In the genomic region with DNA sequence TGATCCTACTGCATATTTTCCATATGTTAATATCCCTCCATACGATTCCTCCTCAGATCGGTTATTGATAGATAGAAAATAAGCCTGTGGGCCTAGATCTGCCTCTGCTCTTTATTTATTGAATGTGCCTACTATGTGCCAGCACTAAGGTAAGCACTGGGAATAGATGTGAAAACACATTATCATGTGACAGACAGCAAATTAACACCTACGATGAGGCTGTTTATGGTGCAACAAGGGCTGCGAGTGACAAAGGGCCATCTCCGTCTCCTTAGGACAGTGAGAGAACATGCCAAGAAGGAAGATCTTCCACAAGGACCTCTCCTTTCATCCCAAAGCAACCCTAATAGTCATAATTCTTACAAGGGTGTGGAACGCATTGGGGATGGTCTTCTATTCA, we compare ENCODE assay signal across 26 cellular contexts.
DNase-seq lines count a peak whose midpoint lies in the region; ATAC-seq, FAIRE-seq and TF ChIP-seq lines count a peak whose summit lies in the region.
"Had no signal": no experiment of that assay in that cellular context is flagged by ENCODE, and none has a peak within 500 bp of the region (broad histone marks: within the 10 kb centered on the region; RNA-seq: fewer than 3 reads in every experiment).

No MANE protein-coding gene starts in this region.

- no peak overlapping the region for H3K56ac ChIP-seq in H9 (ENCODE audit: insufficient read length, low read depth, low read length)

- TF ChIP-seq POLR2A in suprapubic skin (IDR thresholded peaks at IDR 0.05): no peak
- no peak for TF ChIP-seq POLR2A in H54 (IDR thresholded peaks at IDR 0.05; ENCODE audit: low read depth, low read length)

- peaks cover 13% of the 10 kb centered on the region for H3K4me1 ChIP-seq in H9 (ENCODE audit: insufficient read depth, low read length)
- H3K4me1 ChIP-seq in iPS-20b (ENCODE audit: insufficient read depth, low read length): peaks cover 29% of the 10 kb centered on the region
- H3K4me1 ChIP-seq in suprapubic skin: peaks cover 15% of the 10 kb centered on the region

- H4K91ac ChIP-seq in H9 (ENCODE audit: insufficient read length, low read depth, low read length): no peak overlapping the region

- H3K9me3 ChIP-seq in H9 (ENCODE audit: control insufficient read depth, low read depth, low read length) (no peaks in the 10 kb centered on the region), iPS-20b (ENCODE audit: insufficient read depth, low read depth, low read length) (no peaks in the 10 kb centered on the region), suprapubic skin (no peaks in the 10 kb centered on the region)

- no peak overlapping the region for H2AK5ac ChIP-seq in H9 (ENCODE audit: insufficient read length, low read length)

- H3K27me3 ChIP-seq in H9 (ENCODE audit: insufficient read depth, low read length) (no peaks in the 10 kb centered on the region), iPS-20b (ENCODE audit: insufficient read depth, low read length) (peaks cover 8% of the 10 kb centered on the region; the same call in 1 of the 2 replicates), suprapubic skin (no peaks in the 10 kb centered on the region)

- TF ChIP-seq CTCF in H9 (conservative IDR thresholded peaks at IDR 0.05) (no peak), WTC11 (IDR thresholded peaks at IDR 0.05) (no peak), suprapubic skin (IDR thresholded peaks at IDR 0.05) (no peak)

- H4K8ac ChIP-seq in H9 (replicated peaks; ENCODE audit: insufficient read length, low read depth, low read length): no peak overlapping the region

- H3K4me3 Mint-ChIP-seq in H9 (no peak overlapping the region), WTC11 (peak overlapping the region; percentile 26; the same call in 1 of the 2 replicates)
- H3K4me3 Mint-ChIP-seq: activated CD8-positive, alpha-beta memory T cell treated with anti-CD3 and anti-CD28 coated beads, Interleukin-2, amount 10 ng/mL, durations not matched to agents 7 days and 5 days; activated T-cell treated with anti-CD3 and anti-CD28 coated beads, Interleukin-2, amount 50 U/mL, for 4 hours; CD8-positive, alpha-beta T cell; effector memory CD8-positive, alpha-beta T cell; T-cell had no signal

- H3K36me3 ChIP-seq in iPS-20b (ENCODE audit: insufficient read depth, low read depth, low read length): no peaks in the 10 kb centered on the region
- H3K36me3 ChIP-seq in suprapubic skin: no peaks in the 10 kb centered on the region

- no peaks in the 10 kb centered on the region for H3K79me1 ChIP-seq in H9 (ENCODE audit: insufficient read depth, low read depth, low read length, poor library complexity, severe bottlenecking)

- H3K79me2 ChIP-seq in H9 (ENCODE audit: insufficient read depth, low read length): no peaks in the 10 kb centered on the region

- no peak overlapping the region for H4K5ac ChIP-seq in H9 (ENCODE audit: insufficient read length, low read depth, low read length)

- no peak overlapping the region for H3K9ac ChIP-seq in H9 (ENCODE audit: extremely low read depth, insufficient read length, low read length)
- peak overlapping the region; percentile 5; the same call in 1 of the 2 replicates for H3K9ac ChIP-seq in iPS-20b (ENCODE audit: low read depth, low read length)

- peak overlapping the region; percentile 46 for H3K4me2 ChIP-seq in H9 (ENCODE audit: insufficient read depth, insufficient read length, low read length)

- H3K4me1 Mint-ChIP-seq in H9 (peaks cover 66 to 67% of the 10 kb centered on the region in 2 experiments), WTC11 (peaks cover 63% of the 10 kb centered on the region)
- H3K4me1 Mint-ChIP-seq: activated CD8-positive, alpha-beta memory T cell treated with anti-CD3 and anti-CD28 coated beads, Interleukin-2, amount 10 ng/mL, durations not matched to agents 7 days and 5 days had no signal

- H2AFZ ChIP-seq in H9 (ENCODE audit: low read length): no peak overlapping the region

- ATAC-seq in WTC11: no peak
- ATAC-seq: activated CD8-positive, alpha-beta memory T cell treated with anti-CD3 and anti-CD28 coated beads, Interleukin-2, amount 10 ng/mL, durations not matched to agents 7 days and 5 days; activated T-cell treated with anti-CD3 and anti-CD28 coated beads, Interleukin-2, amount 50 U/mL, for 4 hours; CD8-positive, alpha-beta T cell; effector memory CD8-positive, alpha-beta T cell; T-cell had no signal

- H3K27ac ChIP-seq in H9 (ENCODE audit: insufficient read length, low read depth, low read length) (peak overlapping the region; percentile 60), iPS-20b (ENCODE audit: low read length) (no peak overlapping the region), suprapubic skin (peak overlapping the region; percentile 81)
- H3K27ac ChIP-seq: coronary artery had no signal

- CTCF ChIA-PET in WTC11 (lab: Charles Lee): interaction anchor here (0.9 kb wide), 1 partner anchor 108 kb away, joined by 3 read pairs; no protein-coding TSS in a partner anchor

- H3K4ac ChIP-seq in H9 (ENCODE audit: low read depth, low read length): no peak overlapping the region

- no peak overlapping the region for H2BK15ac ChIP-seq in H9 (ENCODE audit: low read depth, low read length)

- WGBS in H9 (ENCODE audit: extremely low coverage, insufficient read length, low lambda C conversion rate): no CpG with 5 or more reads among the region's 6 CpGs
- 67% methylated on average over 6 of the region's 6 CpGs for WGBS in suprapubic skin

- POLR2A ChIA-PET in WTC11 (lab: Charles Lee): interaction anchor here (1.0 kb wide), 1 partner anchor 88 kb away, joined by 4 read pairs; no protein-coding TSS in a partner anchor

- no peaks in the 10 kb centered on the region for H4K20me1 ChIP-seq in H9 (ENCODE audit: control insufficient read depth, insufficient read depth, insufficient read length)

- no peak overlapping the region for H3K23ac ChIP-seq in H9 (ENCODE audit: insufficient read length, low read depth, low read length)

- H3K27me3 Mint-ChIP-seq in H9 (ENCODE audit: low read depth) (peaks cover 12% of the 10 kb centered on the region), WTC11 (ENCODE audit: low read depth) (peaks cover 15% of the 10 kb centered on the region)

- FAIRE-seq in H54 (lab: Jason Lieb, UNC): no peak
- FAIRE-seq: astrocyte, GM18507, HepG2 had no signal

- no peak for TF ChIP-seq EP300 in suprapubic skin (IDR thresholded peaks at IDR 0.05)

- H3K4me3 ChIP-seq in iPS-20b (ENCODE audit: low read length) (peak overlapping the region; percentile 43; the same call in 1 of the 2 replicates), suprapubic skin (no peak overlapping the region)
- H3K4me3 ChIP-seq: coronary artery, lung had no signal

- H3K9me3 Mint-ChIP-seq in H9: no peaks in the 10 kb centered on the region
- H3K9me3 Mint-ChIP-seq in WTC11: peaks cover 2% of the 10 kb centered on the region
- H3K9me3 Mint-ChIP-seq: activated T-cell treated with anti-CD3 and anti-CD28 coated beads, Interleukin-2, amount 50 U/mL, for 4 hours; CD8-positive, alpha-beta T cell; effector memory CD8-positive, alpha-beta T cell; T-cell had no signal

- no peak overlapping the region for H2BK20ac ChIP-seq in H9 (ENCODE audit: low read depth, low read length, poor library complexity, severe bottlenecking)

- no peak overlapping the region for H2BK12ac ChIP-seq in H9 (ENCODE audit: insufficient read length, low read depth, low read length)

- no peak overlapping the region for H3T11ph ChIP-seq in H9 (ENCODE audit: low read length)

- no peak overlapping the region for H2BK5ac ChIP-seq in H9 (ENCODE audit: insufficient read length, low read length)

- H3K18ac ChIP-seq in H9 (ENCODE audit: insufficient read length, low read depth, low read length): no peak overlapping the region

- H3K27ac Mint-ChIP-seq in H9 (peak overlapping the region; percentile 59 to 99 (median 99); a peak in 6 of 7 replicates), WTC11 (peak overlapping the region; percentile 98)
- H3K27ac Mint-ChIP-seq: activated CD8-positive, alpha-beta memory T cell treated with anti-CD3 and anti-CD28 coated beads, Interleukin-2, amount 10 ng/mL, durations not matched to agents 7 days and 5 days; CD8-positive, alpha-beta T cell; effector memory CD8-positive, alpha-beta T cell; T-cell had no signal

- H3K36me3 Mint-ChIP-seq in H9 (ENCODE audit: insufficient read depth in 1 of 3, low read depth in 3 of 3) (no peaks in the 10 kb centered on the region; a peak in 1 of 7 replicates), WTC11 (no peaks in the 10 kb centered on the region)
- H3K36me3 Mint-ChIP-seq: activated CD8-positive, alpha-beta memory T cell treated with anti-CD3 and anti-CD28 coated beads, Interleukin-2, amount 10 ng/mL, durations not matched to agents 7 days and 5 days; CD8-positive, alpha-beta T cell; T-cell had no signal

- no peak for DNase-seq in H9
- DNase-seq in WTC11 (ENCODE audit: low spot score): no peak
- DNase-seq in suprapubic skin (ENCODE audit: low spot score in 2 of 2): no peak
- DNase-seq in H54 (ENCODE audit: insufficient read length, low spot score): no peak
- DNase-seq in NCI-H1105 (lab: John Stamatoyannopoulos, UW): no peak
- DNase-seq in globus pallidus (ENCODE audit: low spot score): no peak
- DNase-seq: activated CD4-positive, alpha-beta T cell treated with anti-CD3 and anti-CD28 coated beads, Interleukin-2, amount 50 U/mL, for 4 hours; activated CD4-positive, CD25-positive, alpha-beta regulatory T cell; activated CD8-positive, alpha-beta memory T cell treated with anti-CD3 and anti-CD28 coated beads, Interleukin-2, amount 10 ng/mL, durations not matched to agents 7 days and 5 days; activated gamma-delta T cell treated with Interleukin-2 at 50 U/mL for 16 hours; activated T-cell treated with anti-CD3 and anti-CD28 coated beads, Interleukin-2, amount 50 U/mL, for 4 hours; CD8-positive, alpha-beta T cell; effector memory CD8-positive, alpha-beta T cell; foreskin fibroblast; Kasumi-1; NCI-H1436; NCI-H2227 treated with DMSO at 0.1 percent for 48 hours; stimulated activated CD4-positive, alpha-beta T cell treated with anti-CD3 and anti-CD28 coated beads, Interleukin-15, amount 100 ng/mL, for 24 hours; stimulated activated CD4-positive, alpha-beta T cell treated with anti-CD3 and anti-CD28 coated beads, Interleukin-4, amount 100 ng/mL, for 4 hours; T-cell had no signal

- H3K14ac ChIP-seq in H9 (ENCODE audit: insufficient read depth, low read length): no peak overlapping the region

- H3K23me2 ChIP-seq in H9 (ENCODE audit: insufficient read length, low read depth, low read length, poor library complexity, severe bottlenecking): peaks cover 3% of the 10 kb centered on the region

- no peak overlapping the region for H2BK120ac ChIP-seq in H9 (ENCODE audit: low read depth, low read length, poor library complexity, severe bottlenecking)

TF ChIP-seq in WTC11, 78 proteins besides CTCF, POLR2A, EP300 and RAD21 (continues in another document):
- TF ChIP-seq, protein P1, sequence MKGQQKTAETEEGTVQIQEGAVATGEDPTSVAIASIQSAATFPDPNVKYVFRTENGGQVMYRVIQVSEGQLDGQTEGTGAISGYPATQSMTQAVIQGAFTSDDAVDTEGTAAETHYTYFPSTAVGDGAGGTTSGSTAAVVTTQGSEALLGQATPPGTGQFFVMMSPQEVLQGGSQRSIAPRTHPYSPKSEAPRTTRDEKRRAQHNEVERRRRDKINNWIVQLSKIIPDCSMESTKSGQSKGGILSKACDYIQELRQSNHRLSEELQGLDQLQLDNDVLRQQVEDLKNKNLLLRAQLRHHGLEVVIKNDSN (CRISPR knock-in tag; IDR thresholded peaks at IDR 0.05): no peak
- TF ChIP-seq ZNF232 (CRISPR knock-in tag; IDR thresholded peaks at IDR 0.05): no peak
- TF ChIP-seq NR3C1 (CRISPR knock-in tag; conservative IDR thresholded peaks at IDR 0.05; ENCODE audit: low read depth): no peak
